In the genomic region with DNA sequence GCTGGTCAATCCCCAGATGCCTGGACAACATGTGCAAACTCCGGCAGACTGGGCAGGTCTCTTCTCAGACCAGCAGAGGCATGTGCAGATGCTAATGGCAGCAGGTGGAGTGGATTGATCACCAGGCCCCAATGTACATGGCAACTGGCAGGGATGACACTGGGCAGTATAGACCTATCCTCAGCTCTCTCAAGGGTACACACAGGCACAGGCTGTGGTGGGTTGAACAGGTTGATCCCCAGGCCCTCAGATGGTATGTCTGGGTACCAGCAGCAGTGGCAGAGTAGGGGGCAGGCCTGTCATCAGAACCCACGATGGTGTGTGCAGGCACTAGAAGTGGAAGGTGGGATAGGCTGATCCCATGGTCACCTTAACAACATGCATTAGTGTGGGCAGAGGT, we compare ENCODE assay signal across 18 cellular contexts.
DNase-seq lines count a peak whose midpoint lies in the region; ATAC-seq lines count a peak whose summit lies in the region.
"Had no signal": no experiment of that assay in that cellular context is flagged by ENCODE, and none has a peak within 500 bp of the region (broad histone marks: within the 10 kb centered on the region; RNA-seq: fewer than 3 reads in every experiment).

No MANE protein-coding gene starts in this region.

- no peak overlapping the region for H3K4me3 Mint-ChIP-seq in activated CD4-positive, alpha-beta T cell treated with anti-CD3 and anti-CD28 coated beads, Interleukin-2, amount 10 ng/mL, durations not matched to agents 7 days and 5 days
- no peak overlapping the region for H3K4me3 Mint-ChIP-seq in activated T-helper 17 cell treated with anti-CD3 and anti-CD28 coated beads, Interleukin-2, amount 50 U/mL, for 72 hours
- H3K4me3 Mint-ChIP-seq in activated CD8-positive, alpha-beta T cell treated with anti-CD3 and anti-CD28 coated beads, Interleukin-2, amount 10 ng/mL, durations not matched to agents 7 days and 5 days, result no peak overlapping the region

- H3K4me1 Mint-ChIP-seq in activated CD4-positive, alpha-beta T cell treated with anti-CD3 and anti-CD28 coated beads, Interleukin-2, amount 10 ng/mL, durations not matched to agents 7 days and 5 days, result peaks cover 47% of the 10 kb centered on the region
- H3K4me1 Mint-ChIP-seq in activated T-helper 17 cell treated with anti-CD3 and anti-CD28 coated beads, Interleukin-2, amount 50 U/mL, for 72 hours, result peaks cover 25% of the 10 kb centered on the region
- peaks cover 21% of the 10 kb centered on the region for H3K4me1 Mint-ChIP-seq in activated CD8-positive, alpha-beta T cell treated with anti-CD3 and anti-CD28 coated beads, Interleukin-2, amount 10 ng/mL, durations not matched to agents 7 days and 5 days (ENCODE audit: low read depth)

- H3K27ac Mint-ChIP-seq in activated CD4-positive, alpha-beta T cell treated with anti-CD3 and anti-CD28 coated beads, Interleukin-2, amount 10 ng/mL, durations not matched to agents 7 days and 5 days, result peak overlapping the region; percentile 68
- peak overlapping the region; percentile 1 for H3K27ac Mint-ChIP-seq in activated T-helper 17 cell treated with anti-CD3 and anti-CD28 coated beads, Interleukin-2, amount 50 U/mL, for 72 hours
- no peak overlapping the region for H3K27ac Mint-ChIP-seq in activated CD8-positive, alpha-beta T cell treated with anti-CD3 and anti-CD28 coated beads, Interleukin-2, amount 10 ng/mL, durations not matched to agents 7 days and 5 days

- H3K9me3 Mint-ChIP-seq in activated CD4-positive, alpha-beta T cell treated with anti-CD3 and anti-CD28 coated beads, Interleukin-2, amount 10 ng/mL, durations not matched to agents 7 days and 5 days, result peaks cover 41% of the 10 kb centered on the region
- peaks cover 11% of the 10 kb centered on the region for H3K9me3 Mint-ChIP-seq in activated T-helper 17 cell treated with anti-CD3 and anti-CD28 coated beads, Interleukin-2, amount 50 U/mL, for 72 hours
- H3K9me3 Mint-ChIP-seq in activated CD8-positive, alpha-beta T cell treated with anti-CD3 and anti-CD28 coated beads, Interleukin-2, amount 10 ng/mL, durations not matched to agents 7 days and 5 days (ENCODE audit: insufficient read depth), result peaks cover 26% of the 10 kb centered on the region

- H3K27me3 Mint-ChIP-seq in activated CD4-positive, alpha-beta T cell treated with anti-CD3 and anti-CD28 coated beads, Interleukin-2, amount 10 ng/mL, durations not matched to agents 7 days and 5 days, result no peaks in the 10 kb centered on the region
- no peaks in the 10 kb centered on the region for H3K27me3 Mint-ChIP-seq in activated T-helper 17 cell treated with anti-CD3 and anti-CD28 coated beads, Interleukin-2, amount 50 U/mL, for 72 hours
- H3K27me3 Mint-ChIP-seq in activated CD8-positive, alpha-beta T cell treated with anti-CD3 and anti-CD28 coated beads, Interleukin-2, amount 10 ng/mL, durations not matched to agents 7 days and 5 days (ENCODE audit: low read depth), result no peaks in the 10 kb centered on the region

- no peak for ATAC-seq in activated T-helper 17 cell treated with anti-CD3 and anti-CD28 coated beads, Interleukin-2, amount 50 U/mL, for 72 hours (replicated peaks)
- ATAC-seq in activated CD8-positive, alpha-beta T cell treated with anti-CD3 and anti-CD28 coated beads, Interleukin-2, amount 10 ng/mL, durations not matched to agents 7 days and 5 days, result no peak
- ATAC-seq: Right ventricle myocardium inferior had no signal

- POLR2A ChIA-PET in activated CD4-positive, alpha-beta T cell treated with anti-CD3 and anti-CD28 coated beads, Interleukin-2, amount 10 ng/mL, durations not matched to agents 7 days and 5 days (lab: Charles Lee), result no interaction called here
- POLR2A ChIA-PET in activated CD8-positive, alpha-beta T cell treated with anti-CD3 and anti-CD28 coated beads, Interleukin-2, amount 10 ng/mL, durations not matched to agents 7 days and 5 days (lab: Charles Lee), result no interaction called here

- CTCF ChIA-PET in activated CD4-positive, alpha-beta T cell treated with anti-CD3 and anti-CD28 coated beads, Interleukin-2, amount 10 ng/mL, durations not matched to agents 7 days and 5 days (lab: Charles Lee), result no interaction called here
- CTCF ChIA-PET in activated CD8-positive, alpha-beta T cell treated with anti-CD3 and anti-CD28 coated beads, Interleukin-2, amount 10 ng/mL, durations not matched to agents 7 days and 5 days (lab: Charles Lee), result no interaction called here

- peaks cover 80% of the 10 kb centered on the region for H3K36me3 Mint-ChIP-seq in activated CD4-positive, alpha-beta T cell treated with anti-CD3 and anti-CD28 coated beads, Interleukin-2, amount 10 ng/mL, durations not matched to agents 7 days and 5 days (ENCODE audit: low read depth)
- peaks cover 24% of the 10 kb centered on the region for H3K36me3 Mint-ChIP-seq in activated T-helper 17 cell treated with anti-CD3 and anti-CD28 coated beads, Interleukin-2, amount 50 U/mL, for 72 hours (ENCODE audit: low read depth)
- H3K36me3 Mint-ChIP-seq in activated CD8-positive, alpha-beta T cell treated with anti-CD3 and anti-CD28 coated beads, Interleukin-2, amount 10 ng/mL, durations not matched to agents 7 days and 5 days (ENCODE audit: low read depth), result peaks cover 53% of the 10 kb centered on the region

- no peak for DNase-seq in activated CD4-positive, alpha-beta T cell treated with anti-CD3 and anti-CD28 coated beads, Interleukin-2, amount 10 ng/mL, durations not matched to agents 7 days and 5 days
- no peak for DNase-seq in activated CD4-positive, alpha-beta T cell treated with anti-CD3 and anti-CD28 coated beads, Interleukin-2, amount 50 U/mL, for 1 hour
- DNase-seq in stimulated activated CD8-positive, alpha-beta memory T cell treated with anti-CD3 and anti-CD28 coated beads, Interleukin-4, amount 100 ng/mL, for 48 hours, result peak; percentile 16
- DNase-seq in LoVo (ENCODE audit: low spot score), result no peak
- no peak for DNase-seq in dedifferentiated amniotic fluid mesenchymal stem cell (ENCODE audit: extremely low spot score)
- DNase-seq in activated CD8-positive, alpha-beta T cell treated with anti-CD3 and anti-CD28 coated beads, Interleukin-2, amount 10 ng/mL, durations not matched to agents 7 days and 5 days, result no peak
- no peak for DNase-seq in stimulated activated CD4-positive, alpha-beta T cell treated with anti-CD3 and anti-CD28 coated beads, Interleukin-12 subunit alpha, Interleukin-12 subunit beta, amount 100 ng/mL, for 4 hours
- DNase-seq: BE2C, DMS79, H7, Kasumi-1, MM.1S, NCI-H1092 treated with DMSO at 0.1 percent for 48 hours, NCI-H1694, NCI-H510A, NCI-H774 had no signal
